ENCODE assay signal across 8 cellular contexts in the genomic region with DNA sequence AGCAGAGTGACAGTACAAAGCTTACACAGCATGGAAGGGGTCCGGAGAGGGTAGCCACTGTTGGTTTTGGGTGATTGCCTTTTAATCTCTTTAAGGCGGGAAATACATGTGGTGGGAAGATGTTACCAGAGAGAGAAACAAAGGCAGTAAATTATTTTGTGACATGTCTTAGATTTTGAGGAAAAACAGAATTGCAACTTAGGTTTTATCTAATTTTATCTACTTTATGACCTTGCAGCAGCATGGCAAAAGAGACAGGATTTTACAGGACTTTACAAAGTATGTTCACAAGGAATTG. TPM values are rescaled to one million over a fixed set of nuclear protein-coding genes. Genes with fewer than 3 reads are reported as not detected.
A peak's percentile ranks its signal among the peaks of the same experiment; 100 is the strongest.
DNase-seq lines count a peak whose midpoint lies in the region; ATAC-seq and TF ChIP-seq lines count a peak whose summit lies in the region.

No MANE protein-coding gene starts in this region.

- no peaks in the 10 kb centered on the region for H3K27me3 ChIP-seq in kidney epithelial cell (ENCODE audit: control insufficient read depth, insufficient read depth, low read length)

- H3K4me3 Mint-ChIP-seq in HFFc6, result peak overlapping the region; percentile 91
- peak overlapping the region; percentile 90 for H3K4me3 Mint-ChIP-seq in activated naive CD8-positive, alpha-beta T cell treated with anti-CD3 and anti-CD28 coated beads, Interleukin-2, amount 10 ng/mL, durations not matched to agents 7 days and 5 days
- H3K4me3 Mint-ChIP-seq in stimulated activated memory B cell treated with anti-CD40 and anti-IgM and Interleukin-4, amounts not matched to agents 10 μg/mL and 1 μg/mL and 100 μg/mL, for 72 hours, result peak overlapping the region; percentile 95

- ATAC-seq in activated naive CD8-positive, alpha-beta T cell treated with anti-CD3 and anti-CD28 coated beads, Interleukin-2, amount 10 ng/mL, durations not matched to agents 7 days and 5 days (ENCODE audit: low read depth), result no peak
- no peak for ATAC-seq in stimulated activated memory B cell treated with anti-CD40 and anti-IgM and Interleukin-4, amounts not matched to agents 10 μg/mL and 1 μg/mL and 100 μg/mL, for 72 hours
- ATAC-seq in HG03095 (IDR thresholded peaks at IDR 0.05; ENCODE audit: unreplicated experiment), result no peak

- POLR2A ChIA-PET in activated naive CD8-positive, alpha-beta T cell treated with anti-CD3 and anti-CD28 coated beads, Interleukin-2, amount 10 ng/mL, durations not matched to agents 7 days and 5 days (lab: Charles Lee), result interaction anchor here (0.6 to 5.0 kb wide), 17 partner anchors 8 to 525 kb away, joined by 3 to 61 read pairs (median 6); partner anchors contain the start of genes IFITM5, NLRP6 and PGGHG

- no peaks in the 10 kb centered on the region for H3K36me3 ChIP-seq in kidney epithelial cell (ENCODE audit: control insufficient read depth, insufficient read depth, low read length)

- DNase-seq in HFFc6 (no peak), kidney epithelial cell (ENCODE audit: low read depth) (no peak), amniotic stem cell (lab: John Stamatoyannopoulos, UW) (no peak), NCI-H146 (lab: John Stamatoyannopoulos, UW) (no peak), A172 (ENCODE audit: low spot score) (no peak)
- no peak for DNase-seq in activated naive CD8-positive, alpha-beta T cell treated with anti-CD3 and anti-CD28 coated beads, Interleukin-2, amount 10 ng/mL, durations not matched to agents 7 days and 5 days

- peaks cover 2% of the 10 kb centered on the region; the same call in 1 of the 2 replicates for H3K27me3 Mint-ChIP-seq in HFFc6 (ENCODE audit: insufficient read depth)
- H3K27me3 Mint-ChIP-seq in activated naive CD8-positive, alpha-beta T cell treated with anti-CD3 and anti-CD28 coated beads, Interleukin-2, amount 10 ng/mL, durations not matched to agents 7 days and 5 days, result no peaks in the 10 kb centered on the region
- no peaks in the 10 kb centered on the region for H3K27me3 Mint-ChIP-seq in stimulated activated memory B cell treated with anti-CD40 and anti-IgM and Interleukin-4, amounts not matched to agents 10 μg/mL and 1 μg/mL and 100 μg/mL, for 72 hours

- TF ChIP-seq CTCF in HFFc6 (IDR thresholded peaks at IDR 0.05) (no peak), kidney epithelial cell (IDR thresholded peaks at IDR 0.05; ENCODE audit: insufficient read depth, low read length, poor library complexity, severe bottlenecking) (no peak)

- H3K27ac Mint-ChIP-seq in HFFc6, result peak overlapping the region; percentile 93
- H3K27ac Mint-ChIP-seq in activated naive CD8-positive, alpha-beta T cell treated with anti-CD3 and anti-CD28 coated beads, Interleukin-2, amount 10 ng/mL, durations not matched to agents 7 days and 5 days, result peak overlapping the region; percentile 94
- H3K27ac Mint-ChIP-seq in stimulated activated memory B cell treated with anti-CD40 and anti-IgM and Interleukin-4, amounts not matched to agents 10 μg/mL and 1 μg/mL and 100 μg/mL, for 72 hours, result peak overlapping the region; percentile 99

- H3K4me3 ChIP-seq in kidney epithelial cell (ENCODE audit: low read depth, low read length), result peak overlapping the region; percentile 63

- H3K4me1 Mint-ChIP-seq in HFFc6 (ENCODE audit: low read depth), result peaks cover 50% of the 10 kb centered on the region
- H3K4me1 Mint-ChIP-seq in activated naive CD8-positive, alpha-beta T cell treated with anti-CD3 and anti-CD28 coated beads, Interleukin-2, amount 10 ng/mL, durations not matched to agents 7 days and 5 days, result peaks cover 34% of the 10 kb centered on the region
- peaks cover 50% of the 10 kb centered on the region for H3K4me1 Mint-ChIP-seq in stimulated activated memory B cell treated with anti-CD40 and anti-IgM and Interleukin-4, amounts not matched to agents 10 μg/mL and 1 μg/mL and 100 μg/mL, for 72 hours

- no peaks in the 10 kb centered on the region for H3K9me3 Mint-ChIP-seq in HFFc6
- no peaks in the 10 kb centered on the region for H3K9me3 Mint-ChIP-seq in activated naive CD8-positive, alpha-beta T cell treated with anti-CD3 and anti-CD28 coated beads, Interleukin-2, amount 10 ng/mL, durations not matched to agents 7 days and 5 days
- H3K9me3 Mint-ChIP-seq in stimulated activated memory B cell treated with anti-CD40 and anti-IgM and Interleukin-4, amounts not matched to agents 10 μg/mL and 1 μg/mL and 100 μg/mL, for 72 hours, result no peaks in the 10 kb centered on the region

- H3K36me3 Mint-ChIP-seq in HFFc6 (ENCODE audit: low read depth), result peaks cover 8% of the 10 kb centered on the region; the same call in 1 of the 2 replicates
- peaks cover 30% of the 10 kb centered on the region for H3K36me3 Mint-ChIP-seq in activated naive CD8-positive, alpha-beta T cell treated with anti-CD3 and anti-CD28 coated beads, Interleukin-2, amount 10 ng/mL, durations not matched to agents 7 days and 5 days
- H3K36me3 Mint-ChIP-seq in stimulated activated memory B cell treated with anti-CD40 and anti-IgM and Interleukin-4, amounts not matched to agents 10 μg/mL and 1 μg/mL and 100 μg/mL, for 72 hours, result no peaks in the 10 kb centered on the region

RNA-seq across cellular contexts. Expression of gene IFITM2, which starts 1.9 kb away (rescaled TPM):
- 100 to 1,000 TPM; 257 to 325 (median 291) TPM for total RNA-seq in HFFc6 (2021; fragmentation: NEBNext Ultra II Directional; extraction: Animal tissue kit (Norgen Biotek cat#: 25700))
- total RNA-seq in activated naive CD8-positive, alpha-beta T cell treated with anti-CD3 and anti-CD28 coated beads, Interleukin-2, amount 10 ng/mL, durations not matched to agents 7 days and 5 days, result 1,000 to 10,000 TPM; 1,890 to 1,949 TPM
- total RNA-seq in kidney epithelial cell, result 39.9 and 55.0 TPM in 2 replicates
- total RNA-seq in A172 (2014; rRNA removed; shearing (Covaris generic)), result 17.6 and 22.6 TPM in 2 replicates

RNA-seq across cellular contexts. Expression of gene IFITM1, which starts 4.3 kb away (rescaled TPM):
- total RNA-seq in HFFc6 (2021; fragmentation: NEBNext Ultra II Directional; extraction: Animal tissue kit (Norgen Biotek cat#: 25700)), result 10 to 100 TPM; 23.5 to 36.1 (median 30.0) TPM
- 1,000 to 10,000 TPM; 1,182 to 1,374 TPM for total RNA-seq in activated naive CD8-positive, alpha-beta T cell treated with anti-CD3 and anti-CD28 coated beads, Interleukin-2, amount 10 ng/mL, durations not matched to agents 7 days and 5 days
- total RNA-seq in kidney epithelial cell, result 38.2 and 42.4 TPM in 2 replicates
- total RNA-seq in A172 (2014; rRNA removed; shearing (Covaris generic)), result 3.1 and 4.5 TPM in 2 replicates

RNA-seq across cellular contexts. Expression of gene IFITM5, which starts 10.2 kb away (rescaled TPM):
- total RNA-seq in HFFc6 (2021; fragmentation: NEBNext Ultra II Directional; extraction: Animal tissue kit (Norgen Biotek cat#: 25700)), result not detected
- not detected for total RNA-seq in activated naive CD8-positive, alpha-beta T cell treated with anti-CD3 and anti-CD28 coated beads, Interleukin-2, amount 10 ng/mL, durations not matched to agents 7 days and 5 days
- total RNA-seq in kidney epithelial cell, result not detected in 2 replicates
- total RNA-seq in A172 (2014; rRNA removed; shearing (Covaris generic)), result not detected in 2 replicates

RNA-seq across cellular contexts. Expression of gene IFITM3, which starts 11.2 kb away (rescaled TPM):
- total RNA-seq in HFFc6 (2021; fragmentation: NEBNext Ultra II Directional; extraction: Animal tissue kit (Norgen Biotek cat#: 25700)), result 100 to 1,000 TPM; 399 to 531 (median 452) TPM
- 100 to 1,000 TPM; 258 to 267 TPM for total RNA-seq in activated naive CD8-positive, alpha-beta T cell treated with anti-CD3 and anti-CD28 coated beads, Interleukin-2, amount 10 ng/mL, durations not matched to agents 7 days and 5 days
- total RNA-seq in kidney epithelial cell, result 93.7 and 125 TPM in 2 replicates
- total RNA-seq in A172 (2014; rRNA removed; shearing (Covaris generic)), result 63.1 and 73.6 TPM in 2 replicates

RNA-seq across cellular contexts. Expression of gene PGGHG, which starts 20.6 kb away (rescaled TPM):
- 10 to 100 TPM in 4 of 6 experiments, 1 to 10 TPM in 2; 9.7 to 12.2 (median 11.4) TPM for total RNA-seq in HFFc6 (2021; fragmentation: NEBNext Ultra II Directional; extraction: Animal tissue kit (Norgen Biotek cat#: 25700))
- 100 to 1,000 TPM; 641 to 664 TPM for total RNA-seq in activated naive CD8-positive, alpha-beta T cell treated with anti-CD3 and anti-CD28 coated beads, Interleukin-2, amount 10 ng/mL, durations not matched to agents 7 days and 5 days
- total RNA-seq in kidney epithelial cell, result 10.5 and 13.1 TPM in 2 replicates
- 13.0 and 14.2 TPM in 2 replicates for total RNA-seq in A172 (2014; rRNA removed; shearing (Covaris generic))

Comparison
In these comparisons a context has a peak if more than half of its experiments do, and no peak if none do; other contexts are left out.
1. RNA of gene IFITM2, which starts 1.9 kb away (total RNA-seq): 1,890 to 1,949 TPM in activated naive CD8-positive, alpha-beta T cell treated with anti-CD3 and anti-CD28 coated beads, Interleukin-2, amount 10 ng/mL, durations not matched to agents 7 days and 5 days; 257 to 325 TPM in HFFc6, 39.9 to 55.0 TPM in kidney epithelial cell and 17.6 to 22.6 TPM in A172; every median in the first group is over 4 times any median in the second.
2. RNA of gene IFITM1, which starts 4.3 kb away (total RNA-seq): 1,182 to 1,374 TPM in activated naive CD8-positive, alpha-beta T cell treated with anti-CD3 and anti-CD28 coated beads, Interleukin-2, amount 10 ng/mL, durations not matched to agents 7 days and 5 days; 38.2 to 42.4 TPM in kidney epithelial cell, 23.5 to 36.1 TPM in HFFc6 and 3.1 to 4.5 TPM in A172; every median in the first group is over 10 times any median in the second.
3. Peak in every context shown above with its lines, with median percentiles within 50 percentile points of each other: H3K27ac Mint-ChIP-seq and H3K4me3 Mint-ChIP-seq.